25 cellular contexts compared by ENCODE assay signal in genomic region chr3:111248406-111248805, GRCh38.
"Had no signal": no experiment of that assay in that cellular context is flagged by ENCODE, and none has a peak within 500 bp of the region (broad histone marks: within the 10 kb centered on the region; RNA-seq: fewer than 3 reads in every experiment).

No MANE protein-coding gene starts in this region.

- DNase-seq: natural killer cell; occipital lobe; ovary; posterior cingulate gyrus; psoas muscle; right cardiac atrium; right lobe of liver; sigmoid colon; small intestine; stimulated activated CD4-positive, alpha-beta T cell treated with anti-CD3 and anti-CD28 coated beads, Interleukin-15, amount 100 ng/mL, for 24 hours; stimulated activated CD4-positive, alpha-beta T cell treated with anti-CD3 and anti-CD28 coated beads, Interleukin-2, amount 100 ng/mL, for 24 hours; stimulated activated CD4-positive, alpha-beta T cell treated with anti-CD3 and anti-CD28 coated beads, Interleukin-2, amount 100 ng/mL, for 48 hours; stimulated activated CD4-positive, alpha-beta T cell treated with anti-CD3 and anti-CD28 coated beads, Interleukin-4, amount 100 ng/mL, for 24 hours; stimulated activated naive B cell treated with anti-CD40 and anti-IgM and Interleukin-4, amounts not matched to agents 10 μg/mL and 1 μg/mL and 100 μg/mL, for 72 hours; stimulated activated naive CD4-positive, alpha-beta T cell treated with Interleukin-2 at 50 U/mL for 16 hours; stomach; thyroid gland; trophoblast cell; upper lobe of left lung; uterus had no signal

- H3K27me3 ChIP-seq: neural progenitor cell, ovary, right lobe of liver, sigmoid colon, stomach, thyroid gland, tibial nerve, upper lobe of left lung, uterus had no signal

- FAIRE-seq: small intestine had no signal

- H3K4me3 ChIP-seq: neural progenitor cell, ovary, psoas muscle, right lobe of liver, sigmoid colon, stomach, thoracic aorta, thyroid gland, tibial nerve, upper lobe of left lung, uterus had no signal

- H3K36me3 ChIP-seq: neural progenitor cell, ovary, right lobe of liver, sigmoid colon, stomach, thoracic aorta, thyroid gland, tibial nerve, upper lobe of left lung, uterus had no signal

- H3K4me1 ChIP-seq: parathyroid adenoma, psoas muscle, right lobe of liver, sigmoid colon, stomach, tibial nerve, uterus had no signal

- H3K4me2 ChIP-seq: neural progenitor cell had no signal

- ATAC-seq: natural killer cell; psoas muscle; right cardiac atrium; right lobe of liver; stimulated activated effector memory CD8-positive, alpha-beta T cell treated with anti-CD3 and anti-CD28 coated beads, Interleukin-12 subunit alpha, Interleukin-12 subunit beta, amount 100 ng/mL, for 72 hours; stimulated activated naive B cell treated with anti-CD40 and anti-IgM and Interleukin-4, amounts not matched to agents 10 μg/mL and 1 μg/mL and 100 μg/mL, for 72 hours had no signal

- H3K9me3 ChIP-seq: ovary, psoas muscle, right lobe of liver, thoracic aorta, thyroid gland, upper lobe of left lung, uterus had no signal

- H3K27ac ChIP-seq: neural progenitor cell, ovary, parathyroid adenoma, psoas muscle, right lobe of liver, sigmoid colon, stomach, thoracic aorta, tibial nerve, upper lobe of left lung, uterus had no signal

- H2AFZ ChIP-seq: neural progenitor cell, parathyroid adenoma had no signal

- H3K9ac ChIP-seq: neural progenitor cell, parathyroid adenoma had no signal
